ENCODE assay signal across 8 cellular contexts in genomic region chr15:92714071-92714456, GRCh38. TPM values are rescaled to one million over a fixed set of nuclear protein-coding genes. Genes with fewer than 3 reads are reported as not detected.
A peak's percentile ranks its signal among the peaks of the same experiment; 100 is the strongest.
DNase-seq lines count a peak whose midpoint lies in the region; ATAC-seq and TF ChIP-seq lines count a peak whose summit lies in the region.

No MANE protein-coding gene starts in this region.

- no peaks in the 10 kb centered on the region for H3K27me3 ChIP-seq in HAP-1 (ENCODE audit: low read depth)
- no peaks in the 10 kb centered on the region for H3K27me3 ChIP-seq in PC-9 (ENCODE audit: insufficient read depth, low read depth)
- no peaks in the 10 kb centered on the region for H3K27me3 ChIP-seq in lung (ENCODE audit: control insufficient read depth, insufficient read depth)
- no peaks in the 10 kb centered on the region for H3K27me3 ChIP-seq in tibial artery

- H3K4me3 Mint-ChIP-seq in effector memory CD8-positive, alpha-beta T cell, result peak overlapping the region; percentile 62 to 67

- intact Hi-C loops in PC-9 (cut with micrococcal nuclease; ENCODE audit: unreplicated experiment) (loop anchor here (1.0 to 2.0 kb wide), 6 partner anchors 59 to 623 kb away; partner anchors contain the start of gene FAM174B), tibial artery (cut with DNase I; ENCODE audit: low total_unique reads) (loop anchor here (10.0 kb wide), 1 partner anchor 99 kb away; no protein-coding TSS in a partner anchor), posterior vena cava (cut with DNase I) (no loop called here)

- in situ Hi-C loops in HAP-1 (cut with MboI; ENCODE audit: low sequenced_read_pairs), result loop anchor here (10.0 to 25.0 kb wide), 2 partner anchors 202 to 319 kb away; partner anchors contain the start of gene ST8SIA2

- peaks cover 8 to 9% of the 10 kb centered on the region in 2 donors for H3K4me1 Mint-ChIP-seq in effector memory CD8-positive, alpha-beta T cell (ENCODE audit: low read depth in 2 of 2)

- H3K36me3 ChIP-seq in HAP-1 (replicated peaks) (no peaks in the 10 kb centered on the region), PC-9 (ENCODE audit: low read depth) (no peaks in the 10 kb centered on the region), lung (ENCODE audit: control insufficient read depth in 2 of 2, insufficient read depth in 2 of 2, low read length in 2 of 2) (no peaks in the 10 kb centered on the region), tibial artery (no peaks in the 10 kb centered on the region)

- peak overlapping the region; percentile 89 for H2AFZ ChIP-seq in PC-9

- peaks cover 23 to 47% of the 10 kb centered on the region in 2 donors for H3K27me3 Mint-ChIP-seq in effector memory CD8-positive, alpha-beta T cell

- no peaks in the 10 kb centered on the region for H3K9me3 Mint-ChIP-seq in effector memory CD8-positive, alpha-beta T cell

- peaks cover 8% of the 10 kb centered on the region; the same call in 1 of the 2 replicates for H3K4me1 ChIP-seq in HAP-1
- 0 out of 2 replicates have a peak, but pooled peaks cover 11% of the 10 kb centered on the region for H3K4me1 ChIP-seq in PC-9 (replicated peaks; ENCODE audit: insufficient read depth)
- no peaks in the 10 kb centered on the region for H3K4me1 ChIP-seq in lung (ENCODE audit: control insufficient read depth in 2 of 2, insufficient read depth in 2 of 2, low read length in 2 of 2)
- H3K4me1 ChIP-seq in tibial artery, result peaks cover 0 to 4% (median 0%) of the 10 kb centered on the region in 4 donors

- peak; percentile 61 for DNase-seq in DMS53 (lab: John Stamatoyannopoulos, UW)
- no peak for DNase-seq in DMS53 treated with DMSO at 0.1 percent for 48 hours (lab: John Stamatoyannopoulos, UW; ENCODE audit: unreplicated experiment)
- peak; percentile 69 to 74 for DNase-seq in HAP-1 (ENCODE audit: low spot score in 2 of 2)
- DNase-seq in PC-9, result peak; percentile 42 to 67
- DNase-seq in effector memory CD8-positive, alpha-beta T cell, result no peak
- DNase-seq in lung (ENCODE audit: low spot score), result no peak
- no peak for DNase-seq in tibial artery
- no peak for DNase-seq in posterior vena cava (ENCODE audit: low spot score)

- H3K4me2 ChIP-seq in PC-9, result peak overlapping the region; percentile 90

- CTCF ChIA-PET in PC-9 (lab: Charles Lee), result interaction anchor here (0.6 to 1.8 kb wide), 5 partner anchors 75 to 884 kb away, joined by 3 to 15 read pairs (median 3); no protein-coding TSS in a partner anchor

- H3K27ac Mint-ChIP-seq in effector memory CD8-positive, alpha-beta T cell, result no peak overlapping the region

- H3K9me2 ChIP-seq in PC-9 (ENCODE audit: insufficient read depth), result no peaks in the 10 kb centered on the region

- no TSS peak for BruUV-seq in PC-9 (replicated peaks; lab: Mats Ljungman, UMichigan)

- H3K27ac ChIP-seq in PC-9 (no peak overlapping the region), lung (ENCODE audit: low read depth in 1 of 2, low read length in 1 of 2) (peak overlapping the region in 1 of 2 donors; percentile 59), tibial artery (peak overlapping the region; percentile 77 to 84)

- POLR2A ChIA-PET in PC-9 (lab: Charles Lee; ENCODE audit: unreplicated experiment), result interaction anchor here (1.4 kb wide), 1 partner anchor 70 kb away, joined by 6 read pairs; no protein-coding TSS in a partner anchor

- no peaks in the 10 kb centered on the region for H3K79me2 ChIP-seq in PC-9 (ENCODE audit: low read depth)

- no peaks in the 10 kb centered on the region for H4K20me1 ChIP-seq in PC-9 (ENCODE audit: insufficient read depth)

- ATAC-seq in effector memory CD8-positive, alpha-beta T cell (replicated peaks), result no peak
- ATAC-seq in lung (ENCODE audit: insufficient read depth, low FRiP score), result no peak

- WGBS in lung, 2 donors, result 4 to 7% methylated on average over 16 of the region's 16 CpGs

- no peaks in the 10 kb centered on the region; the same call in 1 of the 2 replicates for H3F3A ChIP-seq in PC-9 (ENCODE audit: insufficient read depth, low read depth)

- H3K4me3 ChIP-seq in HAP-1, result peak overlapping the region; percentile 40
- H3K4me3 ChIP-seq in PC-9, result peak overlapping the region; percentile 60
- H3K4me3 ChIP-seq in lung, result peak overlapping the region; percentile 39
- H3K4me3 ChIP-seq in tibial artery, result peak overlapping the region; percentile 54 to 80

- no peak for TF ChIP-seq CTCF in PC-9 (conservative IDR thresholded peaks at IDR 0.05)
- TF ChIP-seq CTCF in lung (IDR thresholded peaks at IDR 0.05; ENCODE audit: control extremely low read depth, extremely low read depth), result no peak
- TF ChIP-seq CTCF in tibial artery (IDR thresholded peaks at IDR 0.05), result no peak

- H3K9me3 ChIP-seq in HAP-1, result no peaks in the 10 kb centered on the region
- no peaks in the 10 kb centered on the region for H3K9me3 ChIP-seq in PC-9 (ENCODE audit: insufficient read depth, low read depth)
- H3K9me3 ChIP-seq in lung (ENCODE audit: control insufficient read depth in 2 of 2, insufficient read depth in 1 of 2, low read length in 1 of 2), result peaks cover 0 to 8% of the 10 kb centered on the region in 2 donors
- no peaks in the 10 kb centered on the region for H3K9me3 ChIP-seq in tibial artery

- no peaks in the 10 kb centered on the region for H3K36me3 Mint-ChIP-seq in effector memory CD8-positive, alpha-beta T cell (ENCODE audit: insufficient read depth)

RNA-seq across cellular contexts. Expression of gene FAM174B, which starts 58.5 kb away (rescaled TPM):
- 77.5 and 90.3 TPM in 2 replicates for total RNA-seq in PC-9 (2021)
- 10 to 100 TPM; 45.0 to 59.6 TPM for total RNA-seq in lung
- 10 to 100 TPM; 19.0 to 39.6 TPM for polyA plus RNA-seq in lung
- total RNA-seq in posterior vena cava, result 1 to 10 TPM; 8.0 to 9.0 TPM

Comparison
In these comparisons a context has a peak if more than half of its experiments do, and no peak if none do; other contexts are left out.
1. DNase-seq: peak in DMS53 (single experiment), HAP-1 (2 of 2) and PC-9 (2 of 2); none in DMS53 treated with DMSO at 0.1 percent for 48 hours (single experiment), effector memory CD8-positive, alpha-beta T cell (0 of 3), lung (single experiment), tibial artery (0 of 2) and posterior vena cava (single experiment).
2. intact Hi-C loops: an anchor here in PC-9 (1.0 to 2.0 kb wide) and tibial artery (10.0 kb wide); none called in posterior vena cava.
3. Peak in every context shown above with its lines, with median percentiles within 50 percentile points of each other: H3K4me3 ChIP-seq.